Comparison of ENCODE assay signal across 30 cellular contexts in the genomic region with DNA sequence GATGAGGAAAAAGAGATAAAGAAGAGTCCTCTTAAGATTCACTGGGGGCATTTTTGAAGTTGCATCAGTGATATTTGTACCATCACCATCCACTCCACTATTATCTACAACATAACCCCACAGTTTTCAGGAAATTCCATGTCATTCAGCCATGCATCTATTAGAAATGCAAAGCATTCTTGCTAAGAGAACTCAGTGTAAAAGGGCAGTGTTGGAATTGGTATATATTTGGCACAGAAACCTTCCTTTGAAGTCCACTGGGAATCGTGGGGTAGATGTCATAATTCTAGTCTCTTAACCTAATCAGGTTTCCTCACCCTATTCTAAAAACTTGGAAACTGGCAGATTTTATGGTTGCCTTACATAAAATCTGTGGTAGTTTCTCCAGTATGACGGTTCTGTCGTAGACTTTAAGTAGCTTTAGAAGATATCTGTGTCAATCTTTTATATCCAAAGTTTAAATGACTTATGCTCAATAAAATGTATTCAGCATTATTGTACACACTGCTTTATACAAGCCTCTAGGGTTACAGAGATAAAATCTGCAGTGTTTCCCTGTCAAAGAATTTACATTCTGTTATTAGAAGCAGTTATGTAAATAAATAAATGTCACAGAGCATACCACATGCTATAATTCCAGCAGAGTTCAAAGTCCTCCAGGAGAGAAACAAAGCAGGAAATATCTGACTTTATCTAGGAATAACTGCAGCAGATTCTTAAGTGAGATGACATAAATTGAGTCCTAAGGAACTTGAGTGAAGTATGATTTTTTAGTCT.
DNase-seq lines count a peak whose midpoint lies in the region; ATAC-seq and TF ChIP-seq lines count a peak whose summit lies in the region.
"Had no signal": no experiment of that assay in that cellular context is flagged by ENCODE, and none has a peak within 500 bp of the region (broad histone marks: within the 10 kb centered on the region; RNA-seq: fewer than 3 reads in every experiment).

No MANE protein-coding gene starts in this region.

- TF ChIP-seq CTCF in 22Rv1 (IDR thresholded peaks at IDR 0.05) (no peak), vagina (IDR thresholded peaks at IDR 0.05) (no peak)

- H3K27ac ChIP-seq in 22Rv1 (peak overlapping the region; percentile 37; the same call in 1 of the 2 replicates), substantia nigra (ENCODE audit: low read depth, low read length, poor library complexity, severe bottlenecking) (no peak overlapping the region), vagina (no peak overlapping the region)
- H3K27ac ChIP-seq: A549, adrenal gland, left ventricle myocardium inferior, neural progenitor cell, parathyroid adenoma, thoracic aorta had no signal

- DNase-seq in HT-29 (ENCODE audit: low spot score) (peak; percentile 61), astrocyte of the hippocampus (ENCODE audit: low read depth, low spot score) (peak; percentile 48), left colon (no peak), substantia nigra (lab: John Stamatoyannopoulos, UW) (no peak), T-helper 2 cell (no peak), vagina (ENCODE audit: extremely low spot score in 2 of 2) (no peak), NCI-H2081 treated with DMSO at 0.1 percent for 48 hours (lab: John Stamatoyannopoulos, UW) (no peak)
- DNase-seq: activated CD8-positive, alpha-beta T cell treated with anti-CD3 and anti-CD28 coated beads, Interleukin-2, amount 10 ng/mL, durations not matched to agents 7 days and 5 days; activated naive CD4-positive, alpha-beta T cell treated with anti-CD3 and anti-CD28 coated beads, Interleukin-2, amount 10 ng/mL, durations not matched to agents 7 days and 5 days; adrenal gland; DMS79; GF-D8; left ventricle myocardium inferior; mesendoderm; MG63; NCI-H1105 treated with DMSO at 0.1 percent for 48 hours; NCI-H187 treated with DMSO at 0.1 percent for 48 hours; NCI-H2227 treated with DMSO at 0.1 percent for 48 hours; NCI-H748 treated with DMSO at 0.1 percent for 48 hours; retina; Right ventricle myocardium superior; stimulated activated CD4-positive, alpha-beta T cell treated with anti-CD3 and anti-CD28 coated beads, Interleukin-2, amount 100 ng/mL, for 24 hours had no signal

- no peaks in the 10 kb centered on the region for H3K27me3 ChIP-seq in vagina
- H3K27me3 ChIP-seq: adrenal gland, MG63, neural progenitor cell had no signal

- no peak for TF ChIP-seq POLR2A in vagina (IDR thresholded peaks at IDR 0.05)

- H3K4me3 ChIP-seq in vagina, result no peak overlapping the region
- H3K4me3 ChIP-seq: A549, adrenal gland, K562, left ventricle myocardium inferior, MG63, neural progenitor cell, thoracic aorta had no signal

- H3K36me3 ChIP-seq in vagina, result no peaks in the 10 kb centered on the region
- H3K36me3 ChIP-seq: adrenal gland, left ventricle myocardium inferior, MG63, neural progenitor cell, thoracic aorta had no signal

- intact Hi-C loops in left colon (cut with DNase I, micrococcal nuclease) (no loop called here), vagina (cut with DNase I) (no loop called here)

- H3K4me1 ChIP-seq in vagina, result no peaks in the 10 kb centered on the region
- H3K4me1 ChIP-seq: A549, adrenal gland, left ventricle myocardium inferior, neural progenitor cell, parathyroid adenoma had no signal

- no peaks in the 10 kb centered on the region for H3K9me3 ChIP-seq in vagina
- H3K9me3 ChIP-seq: A549, adrenal gland, left ventricle myocardium inferior, MG63, thoracic aorta had no signal

- ATAC-seq in left colon, result peak; percentile 88
- ATAC-seq: A549; activated CD8-positive, alpha-beta T cell treated with anti-CD3 and anti-CD28 coated beads, Interleukin-2, amount 10 ng/mL, durations not matched to agents 7 days and 5 days; HCT116; K562; Panc1 had no signal

Comparison
In these comparisons a context has a peak if more than half of its experiments do, and no peak if none do; other contexts are left out.
1. DNase-seq: peak in HT-29 (single experiment) and astrocyte of the hippocampus (single experiment); none in left colon (0 of 2), substantia nigra (0 of 49), T-helper 2 cell (0 of 5), vagina (0 of 2) and NCI-H2081 treated with DMSO at 0.1 percent for 48 hours (single experiment).